ENCODE assay signal across 14 cellular contexts in the genomic region with DNA sequence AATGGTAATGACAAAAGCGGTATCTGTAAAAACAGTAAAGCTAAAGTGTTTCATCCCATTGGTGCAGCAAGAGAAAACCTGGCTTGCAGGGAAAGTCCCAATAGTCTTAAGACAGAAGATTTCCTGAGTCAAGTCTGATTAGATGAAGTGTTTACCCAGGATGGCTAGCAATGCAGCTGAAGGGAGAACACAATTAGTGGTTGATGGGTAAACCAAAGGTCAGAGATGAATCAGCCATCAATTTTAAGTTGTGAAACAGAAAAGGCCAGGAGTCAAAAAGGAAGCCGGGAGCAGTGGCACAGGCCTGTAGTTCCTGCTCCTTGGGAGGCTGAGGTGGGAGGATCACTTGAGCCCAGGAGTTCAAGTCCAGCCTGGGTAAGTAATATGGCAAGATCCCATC. TPM values are rescaled to one million over a fixed set of nuclear protein-coding genes. Genes with fewer than 3 reads are reported as not detected.
DNase-seq lines count a peak whose midpoint lies in the region; ATAC-seq, FAIRE-seq and TF ChIP-seq lines count a peak whose summit lies in the region.
"Had no signal": no experiment of that assay in that cellular context is flagged by ENCODE, and none has a peak within 500 bp of the region (broad histone marks: within the 10 kb centered on the region; RNA-seq: fewer than 3 reads in every experiment).

No MANE protein-coding gene starts in this region.

- H4K20me1 ChIP-seq in GM12878 (ENCODE audit: control insufficient read depth, insufficient read depth) = no peaks in the 10 kb centered on the region

- H3K27me3 ChIP-seq in GM12878 (replicated peaks in 1 of 2; ENCODE audit: control insufficient read depth in 2 of 2, insufficient read depth in 2 of 2, low read length in 1 of 2) = no peaks in the 10 kb centered on the region
- H3K27me3 ChIP-seq: spleen had no signal

- TF ChIP-seq RAD21 in GM12878 (IDR thresholded peaks at IDR 0.05; ENCODE audit: insufficient read depth, low read depth, low read length) = no peak

- SMC1A ChIA-PET in GM12878 (lab: Charles Lee; ENCODE audit: uncharacterized antibody, unreplicated experiment) = interaction anchor here (1.2 to 2.1 kb wide), 2 partner anchors 10 to 11 kb away, joined by 3 to 7 read pairs; no protein-coding TSS in a partner anchor

- H3K36me3 Mint-ChIP-seq in memory B cell (peaks cover 59% of the 10 kb centered on the region), osteocyte (ENCODE audit: unreplicated experiment) (peaks cover 75% of the 10 kb centered on the region)

- H3K9me3 Mint-ChIP-seq in memory B cell (no peaks in the 10 kb centered on the region), osteocyte (ENCODE audit: unreplicated experiment) (no peaks in the 10 kb centered on the region)
- H3K9me3 Mint-ChIP-seq: stimulated activated effector memory CD8-positive, alpha-beta T cell treated with anti-CD3 and anti-CD28 coated beads, Interleukin-12 subunit alpha, Interleukin-12 subunit beta, amount 100 ng/mL, for 72 hours had no signal

- H3K4me1 ChIP-seq in GM12878 (ENCODE audit: control insufficient read depth, insufficient read depth, low read length) = no peaks in the 10 kb centered on the region
- H3K4me1 ChIP-seq: spleen had no signal

- peak; percentile 72 for DNase-seq in Daoy (ENCODE audit: low read depth)
- DNase-seq in GM12878 (ENCODE audit: low read depth, low spot score) = no peak
- no peak for DNase-seq in memory B cell (ENCODE audit: low spot score in 2 of 2)
- DNase-seq in osteocyte (ENCODE audit: extremely low spot score, unreplicated experiment) = no peak
- no peak for DNase-seq in posterior cingulate gyrus
- no peak for DNase-seq in NCI-H82 (lab: John Stamatoyannopoulos, UW)
- DNase-seq: activated effector memory CD4-positive, alpha-beta T cell treated with anti-CD3 and anti-CD28 coated beads, Interleukin-2, amount 50 U/mL, for 16 hours; DMS79 treated with DMSO at 0.1 percent for 48 hours; KG1; spleen had no signal

- H3K4me3 ChIP-seq in GM12878 = no peak overlapping the region
- H3K4me3 ChIP-seq: spleen had no signal

- no peak overlapping the region for H3K4me2 ChIP-seq in GM12878 (ENCODE audit: control insufficient read depth, insufficient read depth)

- POLR2A ChIA-PET in GM12878 (lab: Charles Lee) = no interaction called here

- H3K27ac ChIP-seq in GM12878 (ENCODE audit: control insufficient read depth, insufficient read depth) = no peak overlapping the region
- H3K27ac ChIP-seq: spleen had no signal

- no peaks in the 10 kb centered on the region for H3K27me3 Mint-ChIP-seq in memory B cell
- H3K27me3 Mint-ChIP-seq in osteocyte (ENCODE audit: unreplicated experiment) = no peaks in the 10 kb centered on the region

- H3K9ac ChIP-seq in GM12878 (ENCODE audit: control insufficient read depth, insufficient read depth, low read length) = no peak overlapping the region

- H3K27ac Mint-ChIP-seq in memory B cell = peak overlapping the region; percentile 64
- no peak overlapping the region for H3K27ac Mint-ChIP-seq in osteocyte (ENCODE audit: unreplicated experiment)
- H3K27ac Mint-ChIP-seq: stimulated activated effector memory CD8-positive, alpha-beta T cell treated with anti-CD3 and anti-CD28 coated beads, Interleukin-12 subunit alpha, Interleukin-12 subunit beta, amount 100 ng/mL, for 72 hours had no signal

- ATAC-seq in HG03565 (IDR thresholded peaks at IDR 0.05; ENCODE audit: unreplicated experiment) = peak; percentile 51
- ATAC-seq in GM12878 = peak; percentile 72
- ATAC-seq in memory B cell (ENCODE audit: low read depth) = no peak
- no peak for ATAC-seq in GM21723 (IDR thresholded peaks at IDR 0.05; ENCODE audit: unreplicated experiment)
- ATAC-seq: stimulated activated effector memory CD8-positive, alpha-beta T cell treated with anti-CD3 and anti-CD28 coated beads, Interleukin-12 subunit alpha, Interleukin-12 subunit beta, amount 100 ng/mL, for 72 hours had no signal

- no peak overlapping the region for H2AFZ ChIP-seq in GM12878 (ENCODE audit: control insufficient read depth, low read depth, low read length)

- CTCF ChIA-PET in GM12878 (lab: Yijun Ruan, JAX) = no interaction called here

- no TSS peak for BruUV-seq in GM12878 (replicated peaks; lab: Mats Ljungman, UMichigan)

- WGBS in GM12878 (ENCODE audit: insufficient coverage, insufficient replicate concordance, low lambda C conversion rate, missing lambda C conversion rate) = 43% methylated on average over 2 of the region's 2 CpGs

- TF ChIP-seq CTCF in GM12878 (IDR thresholded peaks at IDR 0.05 in 2 of 3, conservative IDR thresholded peaks at IDR 0.05 in 1 of 3; ENCODE audit: control insufficient read depth in 2 of 3, extremely low read depth in 1 of 3, insufficient read depth in 1 of 3, low read depth in 3 of 3, low read length in 3 of 3) (no peak), osteocyte (IDR thresholded peaks at IDR 0.05) (no peak)

- no peaks in the 10 kb centered on the region; the same call in 1 of the 3 replicates for H3K9me3 ChIP-seq in GM12878 (replicated peaks; ENCODE audit: control insufficient read depth, insufficient read depth, low read length)

- H3K4me3 Mint-ChIP-seq in memory B cell (no peak overlapping the region), osteocyte (ENCODE audit: unreplicated experiment) (no peak overlapping the region)
- H3K4me3 Mint-ChIP-seq: stimulated activated effector memory CD8-positive, alpha-beta T cell treated with anti-CD3 and anti-CD28 coated beads, Interleukin-12 subunit alpha, Interleukin-12 subunit beta, amount 100 ng/mL, for 72 hours had no signal

- TF ChIP-seq EP300 in GM12878 (IDR thresholded peaks at IDR 0.05; ENCODE audit: borderline replicate concordance in 1 of 2, control insufficient read depth in 1 of 2, low read depth in 2 of 2, low read length in 2 of 2) = no peak

- RAD21 ChIA-PET in GM12878 (lab: Charles Lee; ENCODE audit: unreplicated experiment) = no interaction called here

- H3K36me3 ChIP-seq in GM12878 (ENCODE audit: control insufficient read depth in 2 of 2, insufficient read depth in 2 of 2, low read length in 1 of 2) = peaks cover 3 to 39% of the 10 kb centered on the region in 2 experiments

- TF ChIP-seq POLR2A in GM12878 (IDR thresholded peaks at IDR 0.05; ENCODE audit: low read depth, low read length) = no peak

- peaks cover 3% of the 10 kb centered on the region for H3K4me1 Mint-ChIP-seq in memory B cell
- H3K4me1 Mint-ChIP-seq in osteocyte (ENCODE audit: unreplicated experiment) = peaks cover 3% of the 10 kb centered on the region

- H3K79me2 ChIP-seq in GM12878 (ENCODE audit: control insufficient read depth, insufficient read depth, low read length) = no peaks in the 10 kb centered on the region

- intact Hi-C loops in GM12878 (cut with micrococcal nuclease; ENCODE audit: unreplicated experiment) (no loop called here), posterior cingulate gyrus (cut with DNase I) (no loop called here)

- in situ Hi-C loops in GM12878 (cut with MboI) = no loop called here

- FAIRE-seq in GM12878 (lab: Jason Lieb, UNC) = peak; percentile 75
- FAIRE-seq: endometrium had no signal

TF ChIP-seq in GM12878, 131 proteins besides CTCF, POLR2A, EP300 and RAD21 (continues in another document):
- TF ChIP-seq EED (IDR thresholded peaks at IDR 0.05; ENCODE audit: low read depth) (no peak), TCF7 (IDR thresholded peaks at IDR 0.05; ENCODE audit: borderline replicate concordance) (no peak), SIX5 (IDR thresholded peaks at IDR 0.05; ENCODE audit: low read depth, low read length, severe bottlenecking) (no peak), E2F4 (IDR thresholded peaks at IDR 0.05; ENCODE audit: low read depth, low read length) (no peak), SIN3A (IDR thresholded peaks at IDR 0.05; ENCODE audit: low read depth, low read length) (no peak), SPI1 (IDR thresholded peaks at IDR 0.05; ENCODE audit: borderline replicate concordance, insufficient read depth, low read depth, low read length) (no peak), NR2C2 (IDR thresholded peaks at IDR 0.05; ENCODE audit: borderline replicate concordance, control insufficient read depth, insufficient read length, low read depth) (no peak), BCL11A (IDR thresholded peaks at IDR 0.05; ENCODE audit: low read depth, low read length) (0 out of 2 replicates have a peak, but pooled peaks have one; percentile 26), NRF1 (conservative IDR thresholded peaks at IDR 0.05; ENCODE audit: low read depth, low read length) (no peak), RB1 (IDR thresholded peaks at IDR 0.05; ENCODE audit: borderline replicate concordance) (no peak), IKZF2 (IDR thresholded peaks at IDR 0.05) (peak; percentile 70 to 75), SMAD1 (IDR thresholded peaks at IDR 0.05; ENCODE audit: low read depth, partially characterized antibody) (no peak), ZNF274 (IDR thresholded peaks at IDR 0.05; ENCODE audit: insufficient read depth, insufficient read length) (no peak)

RNA-seq across cellular contexts. Expression of gene SEC23A, which starts 52.6 kb away (rescaled TPM):
- 146 and 190 TPM in 2 replicates for total RNA-seq in Daoy (2014; rRNA removed; shearing (Covaris generic))
- 140 and 163 TPM in 2 replicates for total RNA-seq in GM12878 (2013; cell fraction: nucleolus; rRNA removed)
- total RNA-seq in GM12878 (2014; rRNA removed) (42.9 and 50.0 TPM in 2 replicates), GM12878 (2014; rRNA removed; fragmentation: Illumina TruSeq; extraction: Trizol) (49.8 and 58.8 TPM in 2 replicates), GM12878 (2021) (34.2 and 37.4 TPM in 2 replicates), osteocyte (159 and 169 TPM in 2 replicates)
- 15.2 TPM for polyA plus RNA-seq in GM12878 (2011; ENCODE audit: low read depth)
- polyA plus RNA-seq in GM12878 (2011; rRNA removed) (63.8 and 107 TPM in 2 replicates), GM12878 (2014; fragmentation: Illumina TruSeq; extraction: Trizol) (28.4 and 35.8 TPM in 2 replicates), GM12878 (2014; fragmentation: Nextera tagmentation; extraction: Ambion mirVana) (10 to 100 TPM; 13.6 to 15.2 TPM), GM12878 (2014; rRNA removed) (19.0 and 26.7 TPM in 2 replicates), GM12878 (2016; fragmentation: Nextera tagmentation; extraction: Ambion mirVana) (10 to 100 TPM; 40.3 to 42.1 TPM)
- 31.9 and 51.1 TPM in 2 replicates for polyA plus RNA-seq in GM12878 (2011; cell fraction: cytosol; rRNA removed)
- polyA plus RNA-seq in GM12878 (2011; cell fraction: nucleus; rRNA removed) = 26.5 and 34.9 TPM in 2 replicates
- polyA plus RNA-seq in GM12878 (2012) = 23.7 and 25.3 TPM in 2 replicates
- 110 and 139 TPM in 2 replicates for polyA minus RNA-seq in GM12878 (2011; rRNA and poly(A)+ RNA removed)
- 51.1 and 56.1 TPM in 2 replicates for polyA minus RNA-seq in GM12878 (2011; cell fraction: cytosol; rRNA and poly(A)+ RNA removed)
- 49.6 and 69.8 TPM in 2 replicates for polyA minus RNA-seq in GM12878 (2011; cell fraction: nucleus; rRNA and poly(A)+ RNA removed)

Comparison
In these comparisons a context has a peak if more than half of its experiments do, and no peak if none do; other contexts are left out.
1. ATAC-seq: peak in HG03565 (single experiment) and GM12878 (single experiment); none in memory B cell (single experiment) and GM21723 (single experiment).